In the genomic region with DNA sequence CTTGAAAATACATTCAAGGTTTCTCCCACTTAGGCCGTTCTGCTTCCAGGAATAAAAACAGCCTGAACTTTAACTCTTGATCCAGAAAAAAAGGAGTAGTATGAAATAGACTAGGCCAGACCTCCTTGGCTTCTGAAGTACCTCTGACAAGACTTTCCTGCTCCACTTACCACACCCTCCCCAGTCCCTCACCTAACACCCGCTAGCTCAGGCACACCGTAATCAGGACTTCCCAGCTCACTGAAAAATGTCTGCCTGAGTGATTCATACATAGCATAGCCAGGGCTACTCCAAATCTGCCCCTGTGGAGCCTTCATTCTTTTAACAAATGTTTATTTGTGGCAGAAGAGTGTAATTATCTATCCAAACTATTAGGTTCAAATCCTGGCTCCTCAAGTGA, we compare ENCODE assay signal across 13 cellular contexts. TPM values are rescaled to one million over a fixed set of nuclear protein-coding genes. Genes with fewer than 3 reads are reported as not detected.
DNase-seq lines count a peak whose midpoint lies in the region; ATAC-seq lines count a peak whose summit lies in the region.
"Had no signal": no experiment of that assay in that cellular context is flagged by ENCODE, and none has a peak within 500 bp of the region (broad histone marks: within the 10 kb centered on the region; RNA-seq: fewer than 3 reads in every experiment).

No MANE protein-coding gene starts in this region.

- ATAC-seq in HG02642 (IDR thresholded peaks at IDR 0.05; ENCODE audit: poor library complexity, unreplicated experiment) (peak; percentile 42), HG03571 (IDR thresholded peaks at IDR 0.05; ENCODE audit: unreplicated experiment) (no peak), GM21390 (IDR thresholded peaks at IDR 0.05; ENCODE audit: unreplicated experiment) (no peak)

- H3K36me3 ChIP-seq in mesenchymal stem cell (ENCODE audit: control insufficient read depth in 1 of 2, insufficient read depth in 2 of 2, low read depth in 1 of 2, low read length in 2 of 2) (no peaks in the 10 kb centered on the region), HAP-1 (replicated peaks) (no peaks in the 10 kb centered on the region)

- H4K91ac ChIP-seq in mesenchymal stem cell (ENCODE audit: low read length), result no peak overlapping the region

- H2BK120ac ChIP-seq in mesenchymal stem cell (ENCODE audit: low read depth, low read length), result no peak overlapping the region

- no peak overlapping the region for H3K14ac ChIP-seq in mesenchymal stem cell (ENCODE audit: low read length in 2 of 2)

- H3K9me3 Mint-ChIP-seq in activated T-helper 1 cell treated with anti-CD3 and anti-CD28 coated beads, Interleukin-12 subunit alpha, Interleukin-12 subunit beta, Interleukin-2, Interleukin-4 antibody, amounts not matched to agents 30 ng/mL and 10 ng/mL and 1 ng/mL, durations not matched to agents 14 hours and 24 hours and 36 hours, result peaks cover 3% of the 10 kb centered on the region

- intact Hi-C loops in activated T-helper 1 cell treated with anti-CD3 and anti-CD28 coated beads, Interleukin-12 subunit alpha, Interleukin-12 subunit beta, Interleukin-2, Interleukin-4 antibody, amounts not matched to agents 30 ng/mL and 10 ng/mL and 1 ng/mL, durations not matched to agents 14 hours and 24 hours and 36 hours (cut with micrococcal nuclease), result loop anchor here (2.0 kb wide), 1 partner anchor 758 kb away; no protein-coding TSS in a partner anchor

- peak overlapping the region; percentile 2 for H3K27ac ChIP-seq in mesenchymal stem cell (ENCODE audit: low read length, poor library complexity, severe bottlenecking)
- H3K27ac ChIP-seq: SK-N-MC had no signal

- no peaks in the 10 kb centered on the region for H3K79me1 ChIP-seq in mesenchymal stem cell (replicated peaks; ENCODE audit: low read length, poor library complexity, severe bottlenecking)

- DNase-seq in NCI-H2227 treated with DMSO at 0.1 percent for 48 hours (lab: John Stamatoyannopoulos, UW), result peak; percentile 3
- no peak for DNase-seq in NCI-H2227 (lab: John Stamatoyannopoulos, UW; ENCODE audit: unreplicated experiment)
- no peak for DNase-seq in activated T-helper 1 cell treated with anti-CD3 and anti-CD28 coated beads, Interleukin-12 subunit alpha, Interleukin-12 subunit beta, Interleukin-2, Interleukin-4 antibody, amounts not matched to agents 30 ng/mL and 10 ng/mL and 1 ng/mL, durations not matched to agents 14 hours and 24 hours and 36 hours (ENCODE audit: low spot score)
- DNase-seq in mesenchymal stem cell, result peak; percentile 50
- no peak for DNase-seq in HAP-1 (ENCODE audit: low spot score in 2 of 2)
- DNase-seq: effector CD4-positive, alpha-beta T cell; NCI-H2029; retina had no signal

- H3K9ac ChIP-seq in mesenchymal stem cell (ENCODE audit: low read length), result peak overlapping the region; percentile 18

- H3K27ac Mint-ChIP-seq in activated T-helper 1 cell treated with anti-CD3 and anti-CD28 coated beads, Interleukin-12 subunit alpha, Interleukin-12 subunit beta, Interleukin-2, Interleukin-4 antibody, amounts not matched to agents 30 ng/mL and 10 ng/mL and 1 ng/mL, durations not matched to agents 14 hours and 24 hours and 36 hours, result no peak overlapping the region
- H3K27ac Mint-ChIP-seq: activated T-helper 2 cell treated with anti-CD3 and anti-CD28 coated beads, Interferon-gamma antibody, Interleukin-2, Interleukin-4, amounts not matched to agents 10 μg/mL and 5 μg/mL and 100 μg/mL, durations not matched to agents 14 hours and 24 hours and 36 hours had no signal

- H3K4me1 ChIP-seq in mesenchymal stem cell (ENCODE audit: control insufficient read depth, insufficient read depth, low read depth, low read length) (no peaks in the 10 kb centered on the region), HAP-1 (no peaks in the 10 kb centered on the region; the same call in 1 of the 2 replicates)

- H3K36me3 Mint-ChIP-seq in activated T-helper 1 cell treated with anti-CD3 and anti-CD28 coated beads, Interleukin-12 subunit alpha, Interleukin-12 subunit beta, Interleukin-2, Interleukin-4 antibody, amounts not matched to agents 30 ng/mL and 10 ng/mL and 1 ng/mL, durations not matched to agents 14 hours and 24 hours and 36 hours (ENCODE audit: low read depth), result peaks cover 4% of the 10 kb centered on the region

- no peak overlapping the region for H2AK5ac ChIP-seq in mesenchymal stem cell (ENCODE audit: low read length, severe bottlenecking)

- peaks cover 7% of the 10 kb centered on the region for H3K27me3 Mint-ChIP-seq in activated T-helper 1 cell treated with anti-CD3 and anti-CD28 coated beads, Interleukin-12 subunit alpha, Interleukin-12 subunit beta, Interleukin-2, Interleukin-4 antibody, amounts not matched to agents 30 ng/mL and 10 ng/mL and 1 ng/mL, durations not matched to agents 14 hours and 24 hours and 36 hours (ENCODE audit: insufficient read depth)

- H3K4me1 Mint-ChIP-seq in activated T-helper 1 cell treated with anti-CD3 and anti-CD28 coated beads, Interleukin-12 subunit alpha, Interleukin-12 subunit beta, Interleukin-2, Interleukin-4 antibody, amounts not matched to agents 30 ng/mL and 10 ng/mL and 1 ng/mL, durations not matched to agents 14 hours and 24 hours and 36 hours (ENCODE audit: low read depth), result peaks cover 74% of the 10 kb centered on the region

- no peak overlapping the region for H2BK15ac ChIP-seq in mesenchymal stem cell (ENCODE audit: low read depth, poor library complexity, severe bottlenecking)

- H3K4me3 Mint-ChIP-seq in activated T-helper 1 cell treated with anti-CD3 and anti-CD28 coated beads, Interleukin-12 subunit alpha, Interleukin-12 subunit beta, Interleukin-2, Interleukin-4 antibody, amounts not matched to agents 30 ng/mL and 10 ng/mL and 1 ng/mL, durations not matched to agents 14 hours and 24 hours and 36 hours, result peak overlapping the region; percentile 12

- H3K4me3 ChIP-seq in mesenchymal stem cell (ENCODE audit: insufficient read depth in 1 of 2, low read depth in 1 of 2, low read length in 2 of 2) (no peak overlapping the region), HAP-1 (no peak overlapping the region)
- H3K4me3 ChIP-seq: SK-N-MC had no signal

- H3K27me3 ChIP-seq in mesenchymal stem cell (ENCODE audit: control insufficient read depth in 1 of 2, insufficient read depth in 1 of 2, low read length in 2 of 2) (no peaks in the 10 kb centered on the region), HAP-1 (ENCODE audit: low read depth) (peaks cover 11% of the 10 kb centered on the region)

- no peak overlapping the region for H3K18ac ChIP-seq in mesenchymal stem cell (ENCODE audit: low read depth in 1 of 2, low read length in 2 of 2)

- WGBS in mesenchymal stem cell, result 50% methylated on average over 3 of the region's 3 CpGs

- in situ Hi-C loops in HAP-1 (cut with MboI; ENCODE audit: low sequenced_read_pairs), result no loop called here

- H2BK12ac ChIP-seq in mesenchymal stem cell (ENCODE audit: low read length in 2 of 2), result peak overlapping the region in 1 of 2 experiments; percentile 51

- H3K23ac ChIP-seq in mesenchymal stem cell (ENCODE audit: low read length in 2 of 2), result no peak overlapping the region

- H4K8ac ChIP-seq in mesenchymal stem cell (ENCODE audit: low read length), result peak overlapping the region; percentile 24

- no peak overlapping the region for H2AFZ ChIP-seq in mesenchymal stem cell (ENCODE audit: low read depth, low read length)

- H3K4me2 ChIP-seq in mesenchymal stem cell (ENCODE audit: low read length, poor library complexity, severe bottlenecking), result no peak overlapping the region

- no peak overlapping the region for H3K4ac ChIP-seq in mesenchymal stem cell (ENCODE audit: low read depth in 1 of 2, low read length in 2 of 2)

- no peaks in the 10 kb centered on the region for H3K9me3 ChIP-seq in mesenchymal stem cell (ENCODE audit: control insufficient read depth, low read length)
- no peaks in the 10 kb centered on the region for H3K9me3 ChIP-seq in HAP-1

- no peak overlapping the region for H2BK5ac ChIP-seq in mesenchymal stem cell (ENCODE audit: low read depth, low read length, poor library complexity, severe bottlenecking)

RNA-seq across cellular contexts. Expression of gene IL6, which starts 30.3 kb away (rescaled TPM):
- total RNA-seq in activated T-helper 1 cell treated with anti-CD3 and anti-CD28 coated beads, Interleukin-12 subunit alpha, Interleukin-12 subunit beta, Interleukin-2, Interleukin-4 antibody, amounts not matched to agents 30 ng/mL and 10 ng/mL and 1 ng/mL, durations not matched to agents 14 hours and 24 hours and 36 hours, result 0.32 and 0.54 TPM in 2 replicates
- polyA plus RNA-seq in mesenchymal stem cell (2013, experiment 1 of 2), result 123 TPM
- 124 TPM for polyA plus RNA-seq in mesenchymal stem cell (2013, experiment 2 of 2)
- total RNA-seq: activated T-helper 2 cell treated with anti-CD3 and anti-CD28 coated beads, Interferon-gamma antibody, Interleukin-2, Interleukin-4, amounts not matched to agents 10 μg/mL and 5 μg/mL and 100 μg/mL, durations not matched to agents 14 hours and 24 hours and 36 hours had no signal

Comparison
In these comparisons a context has a peak if more than half of its experiments do, and no peak if none do; other contexts are left out.
1. DNase-seq: peak in NCI-H2227 treated with DMSO at 0.1 percent for 48 hours (single experiment) and mesenchymal stem cell (single experiment); none in NCI-H2227 (single experiment), activated T-helper 1 cell treated with anti-CD3 and anti-CD28 coated beads, Interleukin-12 subunit alpha, Interleukin-12 subunit beta, Interleukin-2, Interleukin-4 antibody, amounts not matched to agents 30 ng/mL and 10 ng/mL and 1 ng/mL, durations not matched to agents 14 hours and 24 hours and 36 hours (single experiment) and HAP-1 (0 of 2).